1 cellular context compared by ENCODE assay signal in genomic region chr22:25161017-25161915, GRCh38.
TF ChIP-seq lines count a peak whose summit lies in the region.

No MANE protein-coding gene starts in this region.

TF ChIP-seq in GM12878, 131 proteins besides CTCF, POLR2A, EP300 and RAD21:
- TF ChIP-seq MYC (IDR thresholded peaks at IDR 0.05; ENCODE audit: insufficient read depth, insufficient read length, insufficient replicate concordance, low read length, severe bottlenecking) (no peak), BRCA1 (IDR thresholded peaks at IDR 0.05; ENCODE audit: low read depth, low read length) (no peak), NRF1 (conservative IDR thresholded peaks at IDR 0.05; ENCODE audit: low read depth, low read length) (no peak), ZZZ3 (IDR thresholded peaks at IDR 0.05; ENCODE audit: control insufficient read depth, insufficient read length, low read depth) (no peak), MLLT1 (IDR thresholded peaks at IDR 0.05) (no peak), RELB (IDR thresholded peaks at IDR 0.05; ENCODE audit: low read depth) (no peak), SP1 (IDR thresholded peaks at IDR 0.05; ENCODE audit: low read depth, low read length) (no peak), PKNOX1 (IDR thresholded peaks at IDR 0.05) (no peak), FOXM1 (IDR thresholded peaks at IDR 0.05; ENCODE audit: low read depth, low read length) (no peak), IKZF2 (IDR thresholded peaks at IDR 0.05) (no peak), ZBED1 (IDR thresholded peaks at IDR 0.05; ENCODE audit: borderline replicate concordance) (no peak), LARP7 (IDR thresholded peaks at IDR 0.05) (no peak), HDGF (IDR thresholded peaks at IDR 0.05) (no peak), ELK1 (IDR thresholded peaks at IDR 0.05; ENCODE audit: low read depth, low read length) (no peak), PAX8 (IDR thresholded peaks at IDR 0.05) (no peak), EZH2 (IDR thresholded peaks at IDR 0.05; ENCODE audit: borderline replicate concordance, control insufficient read depth, low read depth, low read length) (no peak), HSF1 (IDR thresholded peaks at IDR 0.05; ENCODE audit: low read depth, low read length) (no peak)
